ENCODE assay signal across 9 cellular contexts in genomic region chr16:48561960-48562393, GRCh38. TPM values are rescaled to one million over a fixed set of nuclear protein-coding genes. Genes with fewer than 3 reads are reported as not detected.
DNase-seq lines count a peak whose midpoint lies in the region; FAIRE-seq and TF ChIP-seq lines count a peak whose summit lies in the region.
"Had no signal": no experiment of that assay in that cellular context is flagged by ENCODE, and none has a peak within 500 bp of the region (broad histone marks: within the 10 kb centered on the region; RNA-seq: fewer than 3 reads in every experiment).

No MANE protein-coding gene starts in this region.

- H3K36me3 ChIP-seq in mesenchymal stem cell (ENCODE audit: control insufficient read depth in 1 of 2, insufficient read depth in 2 of 2, low read depth in 1 of 2, low read length in 2 of 2) (peaks cover 0 to 25% of the 10 kb centered on the region in 2 experiments), small intestine (ENCODE audit: control insufficient read depth in 2 of 2, insufficient read depth in 2 of 2, low read length in 2 of 2) (peaks cover 2% of the 10 kb centered on the region in 2 donors)

- no peak overlapping the region for H2BK15ac ChIP-seq in mesenchymal stem cell (ENCODE audit: low read depth, poor library complexity, severe bottlenecking)

- H3K23ac ChIP-seq in mesenchymal stem cell (ENCODE audit: low read length in 2 of 2) = no peak overlapping the region

- H3K4me2 ChIP-seq in mesenchymal stem cell (ENCODE audit: low read length, poor library complexity, severe bottlenecking) = no peak overlapping the region

- H3K79me1 ChIP-seq in mesenchymal stem cell (replicated peaks; ENCODE audit: low read length, poor library complexity, severe bottlenecking) = peaks cover 18% of the 10 kb centered on the region

- H3K4me1 ChIP-seq in mesenchymal stem cell (ENCODE audit: control insufficient read depth, insufficient read depth, low read depth, low read length) = no peaks in the 10 kb centered on the region
- peaks cover 3 to 7% of the 10 kb centered on the region in 2 donors for H3K4me1 ChIP-seq in small intestine (ENCODE audit: control insufficient read depth in 2 of 2, insufficient read depth in 1 of 2, low read depth in 1 of 2, low read length in 1 of 2)

- H3K36me3 Mint-ChIP-seq in HFFc6 (ENCODE audit: low read depth) = peaks cover 30% of the 10 kb centered on the region
- H3K36me3 Mint-ChIP-seq in dendritic cell treated with granulocyte-macrophage colony-stimulating factor and Interleukin-4, amounts not matched to agents 40 ng/mL and 50 ng/mL, for 4 days (ENCODE audit: low read depth) = peaks cover 47% of the 10 kb centered on the region

- H3K18ac ChIP-seq in mesenchymal stem cell (ENCODE audit: low read depth in 1 of 2, low read length in 2 of 2) = no peak overlapping the region

- no peak overlapping the region for H4K8ac ChIP-seq in mesenchymal stem cell (ENCODE audit: low read length)

- H2BK120ac ChIP-seq in mesenchymal stem cell (ENCODE audit: low read depth, low read length) = no peak overlapping the region

- TF ChIP-seq CTCF in HFFc6 (IDR thresholded peaks at IDR 0.05) = no peak

- H3K27ac ChIP-seq in mesenchymal stem cell (ENCODE audit: low read length, poor library complexity, severe bottlenecking) = peak overlapping the region; percentile 31
- no peak overlapping the region for H3K27ac ChIP-seq in small intestine (ENCODE audit: low read depth in 1 of 2, low read length in 1 of 2)

- H2BK12ac ChIP-seq in mesenchymal stem cell (ENCODE audit: low read length in 2 of 2) = no peak overlapping the region

- H3K27me3 Mint-ChIP-seq in HFFc6 (ENCODE audit: insufficient read depth) = no peaks in the 10 kb centered on the region
- no peaks in the 10 kb centered on the region for H3K27me3 Mint-ChIP-seq in dendritic cell treated with granulocyte-macrophage colony-stimulating factor and Interleukin-4, amounts not matched to agents 40 ng/mL and 50 ng/mL, for 4 days

- H3K4me3 ChIP-seq in mesenchymal stem cell (ENCODE audit: insufficient read depth in 1 of 2, low read depth in 1 of 2, low read length in 2 of 2) (no peak overlapping the region), small intestine (ENCODE audit: low read depth in 1 of 2, low read length in 2 of 2) (no peak overlapping the region)

- H3K14ac ChIP-seq in mesenchymal stem cell (ENCODE audit: low read length in 2 of 2) = no peak overlapping the region

- peaks cover 34% of the 10 kb centered on the region for H3K4me1 Mint-ChIP-seq in HFFc6 (ENCODE audit: low read depth)
- peaks cover 69% of the 10 kb centered on the region for H3K4me1 Mint-ChIP-seq in dendritic cell treated with granulocyte-macrophage colony-stimulating factor and Interleukin-4, amounts not matched to agents 40 ng/mL and 50 ng/mL, for 4 days (ENCODE audit: low read depth)

- intact Hi-C loops in dendritic cell treated with granulocyte-macrophage colony-stimulating factor and Interleukin-4, amounts not matched to agents 40 ng/mL and 50 ng/mL, for 4 days (cut with micrococcal nuclease) = no loop called here

- no peak overlapping the region for H2AFZ ChIP-seq in mesenchymal stem cell (ENCODE audit: low read depth, low read length)

- no peak overlapping the region for H3K9ac ChIP-seq in mesenchymal stem cell (ENCODE audit: low read length)

- H3K27me3 ChIP-seq in mesenchymal stem cell (ENCODE audit: control insufficient read depth in 1 of 2, insufficient read depth in 1 of 2, low read length in 2 of 2) (no peaks in the 10 kb centered on the region), small intestine (ENCODE audit: control insufficient read depth in 2 of 2, insufficient read depth in 2 of 2, low read length in 2 of 2) (no peaks in the 10 kb centered on the region)

- no peaks in the 10 kb centered on the region for H3K9me3 Mint-ChIP-seq in HFFc6
- no peaks in the 10 kb centered on the region for H3K9me3 Mint-ChIP-seq in dendritic cell treated with granulocyte-macrophage colony-stimulating factor and Interleukin-4, amounts not matched to agents 40 ng/mL and 50 ng/mL, for 4 days

- no peak overlapping the region for H2AK5ac ChIP-seq in mesenchymal stem cell (ENCODE audit: low read length, severe bottlenecking)

- peak; percentile 12 for DNase-seq in AG08395 (ENCODE audit: low spot score)
- DNase-seq in HFFc6 = peak; percentile 23
- DNase-seq in mesenchymal stem cell = peak; percentile 28
- no peak for DNase-seq in effector CD8-positive, alpha-beta T cell (lab: John Stamatoyannopoulos, UW)
- no peak for DNase-seq in small intestine
- no peak for DNase-seq in NCI-H446 (lab: John Stamatoyannopoulos, UW)
- no peak for DNase-seq in NCI-H1048 (lab: John Stamatoyannopoulos, UW)
- DNase-seq: activated T-cell treated with anti-CD3 and anti-CD28 coated beads, Interleukin-2, amount 50 U/mL, for 1 hour had no signal

- H3K4ac ChIP-seq in mesenchymal stem cell (ENCODE audit: low read depth in 1 of 2, low read length in 2 of 2) = no peak overlapping the region

- H2BK5ac ChIP-seq in mesenchymal stem cell (ENCODE audit: low read depth, low read length, poor library complexity, severe bottlenecking) = no peak overlapping the region

- no peak overlapping the region for H3K4me3 Mint-ChIP-seq in HFFc6
- H3K4me3 Mint-ChIP-seq in dendritic cell treated with granulocyte-macrophage colony-stimulating factor and Interleukin-4, amounts not matched to agents 40 ng/mL and 50 ng/mL, for 4 days = peak overlapping the region; percentile 40

- H4K91ac ChIP-seq in mesenchymal stem cell (ENCODE audit: low read length) = no peak overlapping the region

- peak overlapping the region; percentile 62 for H3K27ac Mint-ChIP-seq in HFFc6
- H3K27ac Mint-ChIP-seq in dendritic cell treated with granulocyte-macrophage colony-stimulating factor and Interleukin-4, amounts not matched to agents 40 ng/mL and 50 ng/mL, for 4 days = peak overlapping the region; percentile 75

- FAIRE-seq in small intestine (lab: Jason Lieb, UNC) = no peak

- H3K9me3 ChIP-seq in mesenchymal stem cell (ENCODE audit: control insufficient read depth, low read length) (no peaks in the 10 kb centered on the region), small intestine (ENCODE audit: control insufficient read depth, low read depth) (no peaks in the 10 kb centered on the region)

RNA-seq across cellular contexts. Expression of gene N4BP1, which starts 48.0 kb away (rescaled TPM):
- 10 to 100 TPM; 18.6 to 30.3 (median 25.0) TPM for total RNA-seq in HFFc6 (2021; fragmentation: NEBNext Ultra II Directional; extraction: Animal tissue kit (Norgen Biotek cat#: 25700))
- polyA plus RNA-seq in mesenchymal stem cell (2013, experiment 1 of 2) = 17.5 TPM
- 16.5 TPM for polyA plus RNA-seq in mesenchymal stem cell (2013, experiment 2 of 2)
- polyA plus RNA-seq in small intestine = 1 to 10 TPM; 8.1 to 9.4 (median 8.9) TPM

Comparison
In these comparisons a context has a peak if more than half of its experiments do, and no peak if none do; other contexts are left out.
1. DNase-seq: peak in AG08395 (single experiment), HFFc6 (single experiment) and mesenchymal stem cell (single experiment); none in effector CD8-positive, alpha-beta T cell (single experiment), small intestine (single experiment), NCI-H446 (0 of 2) and NCI-H1048 (single experiment).